Comparison of ENCODE assay signal across 13 cellular contexts in the genomic region with DNA sequence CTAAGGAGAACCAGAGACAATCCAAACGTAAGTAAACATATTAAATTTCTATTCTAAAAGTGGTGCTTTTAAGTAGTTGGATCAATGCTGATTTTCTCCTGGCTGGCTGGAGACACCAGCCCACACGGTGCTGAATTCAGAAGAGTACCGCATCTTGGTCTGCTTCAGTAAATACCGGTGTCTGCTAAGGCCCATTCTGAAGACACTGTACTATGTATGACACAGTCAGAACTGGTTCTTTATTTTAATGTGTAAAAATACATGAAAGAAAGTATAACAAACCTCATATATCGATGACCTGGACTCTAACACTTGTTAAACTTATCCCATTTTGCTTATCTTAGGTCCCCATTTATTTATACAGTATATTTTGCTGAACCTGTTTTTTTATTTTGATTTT. TPM values are rescaled to one million over a fixed set of nuclear protein-coding genes. Genes with fewer than 3 reads are reported as not detected.
A peak's percentile ranks its signal among the peaks of the same experiment; 100 is the strongest.
DNase-seq lines count a peak whose midpoint lies in the region; ATAC-seq, FAIRE-seq and TF ChIP-seq lines count a peak whose summit lies in the region.
"Had no signal": no experiment of that assay in that cellular context is flagged by ENCODE, and none has a peak within 500 bp of the region (broad histone marks: within the 10 kb centered on the region; RNA-seq: fewer than 3 reads in every experiment).

No MANE protein-coding gene starts in this region.

- BruUV-seq in endothelial cell of umbilical vein (replicated peaks; lab: Mats Ljungman, UMichigan): no TSS peak

- dilution Hi-C loops in endothelial cell of umbilical vein (cut with MboI; ENCODE audit: extremely low pct_ligation_motif_present, low sequenced_read_pairs): no loop called here

- intact Hi-C loops in CD4-positive, alpha-beta T cell (cut with DNase I, micrococcal nuclease): no loop called here
- intact Hi-C loops in endothelial cell of umbilical vein (cut with micrococcal nuclease): no loop called here
- intact Hi-C loops in sigmoid colon (cut with DNase I): no loop called here

- H3K27me3 Mint-ChIP-seq in CD4-positive, alpha-beta T cell: no peaks in the 10 kb centered on the region

- 84 to 88% methylated on average over 5 of the region's 5 CpGs for WGBS in sigmoid colon, 2 donors

- no peak for TF ChIP-seq EP300 in sigmoid colon (IDR thresholded peaks at IDR 0.05)

- no peak for DNase-seq in CD4-positive, alpha-beta T cell
- DNase-seq in OCI-M1 (lab: John Stamatoyannopoulos, UW) (peak; percentile 21), endothelial cell of umbilical vein (ENCODE audit: low read depth, low spot score) (no peak), sigmoid colon (no peak), GM13977 (ENCODE audit: low spot score) (no peak), anterior cingulate cortex (lab: John Stamatoyannopoulos, UW) (no peak), T-helper 9 cell (no peak), AG08395 (ENCODE audit: low spot score) (no peak)
- DNase-seq: NCI-H1092 had no signal

- ATAC-seq in CD4-positive, alpha-beta T cell (ENCODE audit: poor library complexity): no peak

- no peaks in the 10 kb centered on the region for H3K9me1 ChIP-seq in endothelial cell of umbilical vein (replicated peaks; ENCODE audit: control insufficient read depth, extremely low read depth, insufficient read depth, low read length)

- H3K4me1 Mint-ChIP-seq in CD4-positive, alpha-beta T cell (ENCODE audit: low read depth): peaks cover 90% of the 10 kb centered on the region

- H3K4me2 ChIP-seq in endothelial cell of umbilical vein (ENCODE audit: insufficient read depth, low read length): no peak overlapping the region

- POLR2A ChIA-PET in CD4-positive, alpha-beta T cell (lab: Charles Lee): no interaction called here
- POLR2A ChIA-PET in endothelial cell of umbilical vein (lab: Charles Lee): no interaction called here

- H3K9me3 Mint-ChIP-seq in CD4-positive, alpha-beta T cell: no peaks in the 10 kb centered on the region

- no peak for TF ChIP-seq CTCF in CD4-positive, alpha-beta T cell (IDR thresholded peaks at IDR 0.05)
- TF ChIP-seq CTCF in endothelial cell of umbilical vein (IDR thresholded peaks at IDR 0.05; ENCODE audit: extremely low read depth in 1 of 2, insufficient read depth in 1 of 2, low read depth in 1 of 2, low read length in 2 of 2) (no peak), sigmoid colon (IDR thresholded peaks at IDR 0.05) (no peak), GM13977 (IDR thresholded peaks at IDR 0.05; ENCODE audit: extremely low read depth, insufficient read depth, missing control alignments) (no peak)

- H4K20me1 ChIP-seq in endothelial cell of umbilical vein (replicated peaks; ENCODE audit: control insufficient read depth, extremely low read depth, insufficient read depth, low read length): no peaks in the 10 kb centered on the region

- no peak for TF ChIP-seq POLR2A in endothelial cell of umbilical vein (IDR thresholded peaks at IDR 0.05; ENCODE audit: low read depth, low read length)
- no peak for TF ChIP-seq POLR2A in sigmoid colon (IDR thresholded peaks at IDR 0.05)

- in situ Hi-C loops in GM13977 (cut with MboI; ENCODE audit: low pct_unique_long_range_greater_than_20kb, low sequenced_read_pairs, unreplicated experiment): no loop called here

- no peaks in the 10 kb centered on the region for H3K9me3 ChIP-seq in CD4-positive, alpha-beta T cell (ENCODE audit: control insufficient read depth, low read length)
- H3K9me3 ChIP-seq in endothelial cell of umbilical vein (replicated peaks; ENCODE audit: control insufficient read depth, insufficient read depth, low read length) (no peaks in the 10 kb centered on the region), sigmoid colon (no peaks in the 10 kb centered on the region)

- peaks cover 90% of the 10 kb centered on the region for H3K79me2 ChIP-seq in endothelial cell of umbilical vein (ENCODE audit: control insufficient read depth, insufficient read depth, low read length)

- peak overlapping the region; percentile 87 for H3K27ac Mint-ChIP-seq in CD4-positive, alpha-beta T cell

- FAIRE-seq in endothelial cell of umbilical vein (lab: Jason Lieb, UNC): no peak
- FAIRE-seq: D721Med, frontal cortex, GM12892 had no signal

- H3K36me3 ChIP-seq in endothelial cell of umbilical vein (ENCODE audit: control insufficient read depth in 2 of 2, extremely low read depth in 1 of 2, insufficient read depth in 2 of 2, low read length in 2 of 2) (no peaks in the 10 kb centered on the region), sigmoid colon (no peaks in the 10 kb centered on the region)
- H3K36me3 ChIP-seq: cardiac muscle cell had no signal

- H3K4me1 ChIP-seq in endothelial cell of umbilical vein (ENCODE audit: control insufficient read depth, extremely low read depth, insufficient read depth, low read length): peaks cover 31% of the 10 kb centered on the region
- peaks cover 0 to 68% (median 48%) of the 10 kb centered on the region in 4 donors for H3K4me1 ChIP-seq in sigmoid colon

- H3K36me3 Mint-ChIP-seq in CD4-positive, alpha-beta T cell (ENCODE audit: low read depth): peaks cover 14% of the 10 kb centered on the region

- no peak overlapping the region for H3K4me3 Mint-ChIP-seq in CD4-positive, alpha-beta T cell

- no peaks in the 10 kb centered on the region for H3K27me3 ChIP-seq in CD4-positive, alpha-beta T cell (ENCODE audit: control insufficient read depth, insufficient read depth, low read length)
- no peaks in the 10 kb centered on the region for H3K27me3 ChIP-seq in endothelial cell of umbilical vein (ENCODE audit: control insufficient read depth in 2 of 2, insufficient read depth in 2 of 2, low read length in 2 of 2)
- H3K27me3 ChIP-seq in sigmoid colon: no peaks in the 10 kb centered on the region
- H3K27me3 ChIP-seq: cardiac muscle cell had no signal

- H2AFZ ChIP-seq in endothelial cell of umbilical vein (ENCODE audit: low read depth, low read length): no peak overlapping the region

- no peak overlapping the region for H3K4me3 ChIP-seq in endothelial cell of umbilical vein (replicated peaks in 1 of 3; ENCODE audit: insufficient read depth in 1 of 3, low read depth in 1 of 3, low read length in 3 of 3)
- no peak overlapping the region for H3K4me3 ChIP-seq in sigmoid colon
- H3K4me3 ChIP-seq: cardiac muscle cell had no signal

- no peak overlapping the region for H3K9ac ChIP-seq in endothelial cell of umbilical vein (replicated peaks; ENCODE audit: extremely low read depth, insufficient read depth, low read length)

- CTCF ChIA-PET in CD4-positive, alpha-beta T cell (lab: Charles Lee): interaction anchor here (1.5 kb wide), 1 partner anchor 32 kb away, joined by 5 read pairs; no protein-coding TSS in a partner anchor
- CTCF ChIA-PET in endothelial cell of umbilical vein (lab: Charles Lee): no interaction called here

- H3K27ac ChIP-seq in CD4-positive, alpha-beta T cell (ENCODE audit: low read depth, low read length): no peak overlapping the region
- H3K27ac ChIP-seq in endothelial cell of umbilical vein (ENCODE audit: insufficient read depth, low read depth, low read length): peak overlapping the region; percentile 84
- H3K27ac ChIP-seq in sigmoid colon: peak overlapping the region in 3 of 4 donors; percentile 31 to 62 (median 61)
- H3K27ac ChIP-seq: cardiac muscle cell had no signal

TF ChIP-seq in endothelial cell of umbilical vein, 7 proteins besides CTCF, POLR2A, EP300 and RAD21:
- TF ChIP-seq MYC (IDR thresholded peaks at IDR 0.05; ENCODE audit: low read depth, low read length): no peak
- no peak for TF ChIP-seq EZH2 (IDR thresholded peaks at IDR 0.05; ENCODE audit: borderline replicate concordance, low read depth, low read length, severe bottlenecking)
- TF ChIP-seq POLR2AphosphoS5 (IDR thresholded peaks at IDR 0.05; ENCODE audit: insufficient read depth, low read depth, low read length): no peak
- TF ChIP-seq GATA2 (IDR thresholded peaks at IDR 0.05; ENCODE audit: insufficient read depth, insufficient read length, low read depth, low read length): no peak
- no peak for TF ChIP-seq FOS (IDR thresholded peaks at IDR 0.05; ENCODE audit: borderline replicate concordance, insufficient read depth, low read length)
- TF ChIP-seq, protein P1, sequence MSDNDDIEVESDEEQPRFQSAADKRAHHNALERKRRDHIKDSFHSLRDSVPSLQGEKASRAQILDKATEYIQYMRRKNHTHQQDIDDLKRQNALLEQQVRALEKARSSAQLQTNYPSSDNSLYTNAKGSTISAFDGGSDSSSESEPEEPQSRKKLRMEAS (IDR thresholded peaks at IDR 0.05; ENCODE audit: insufficient read depth, insufficient read length): no peak
- no peak for TF ChIP-seq JUN (IDR thresholded peaks at IDR 0.05; ENCODE audit: borderline replicate concordance, insufficient read depth, insufficient read length, low read depth)

RNA-seq across cellular contexts. Expression of a gene that starts 32.8 kb away (rescaled TPM):
- total RNA-seq in CD4-positive, alpha-beta T cell: 100 to 1,000 TPM; 130 to 134 TPM
- total RNA-seq in endothelial cell of umbilical vein: 124 TPM in 2 replicates
- 50.0 and 53.3 TPM in 2 replicates for polyA plus RNA-seq in endothelial cell of umbilical vein
- polyA plus RNA-seq in endothelial cell of umbilical vein (2011; cell fraction: cytosol; rRNA removed): 51.0 and 57.8 TPM in 2 replicates
- 75.3 and 79.7 TPM in 2 replicates for polyA plus RNA-seq in endothelial cell of umbilical vein (2011; cell fraction: nucleus; rRNA removed)
- 72.5 and 82.9 TPM in 2 replicates for polyA plus RNA-seq in endothelial cell of umbilical vein (2012)
- polyA minus RNA-seq in endothelial cell of umbilical vein: 50.3 and 57.7 TPM in 2 replicates
- polyA minus RNA-seq in endothelial cell of umbilical vein (2011; cell fraction: cytosol; rRNA and poly(A)+ RNA removed): 17.2 TPM
- 35.9 and 37.0 TPM in 2 replicates for polyA minus RNA-seq in endothelial cell of umbilical vein (2011; cell fraction: nucleus; rRNA and poly(A)+ RNA removed)
- total RNA-seq in sigmoid colon: 10 to 100 TPM; 41.7 to 58.2 (median 49.0) TPM
- polyA plus RNA-seq in sigmoid colon: 10 to 100 TPM; 14.4 to 45.3 (median 20.3) TPM
